ENCODE assay signal across 8 cellular contexts in genomic region chr5:79236970-79237734, GRCh38. TPM values are rescaled to one million over a fixed set of nuclear protein-coding genes. Genes with fewer than 3 reads are reported as not detected.
DNase-seq lines count a peak whose midpoint lies in the region; ATAC-seq, FAIRE-seq and TF ChIP-seq lines count a peak whose summit lies in the region.

No MANE protein-coding gene starts in this region.

- H3K4me2 ChIP-seq in A549, result peak overlapping the region; percentile 67
- H3K4me2 ChIP-seq in trophoblast cell (ENCODE audit: low read length), result peak overlapping the region; percentile 77

- CTCF ChIA-PET in A549 (lab: Yijun Ruan, JAX), result interaction anchor here (0.7 to 2.2 kb wide), 9 partner anchors 10 to 834 kb away, joined by 3 to 14 read pairs (median 3); no protein-coding TSS in a partner anchor
- CTCF ChIA-PET in activated naive CD4-positive, alpha-beta T cell treated with anti-CD3 and anti-CD28 coated beads, Interleukin-2, amount 10 ng/mL, durations not matched to agents 7 days and 5 days (lab: Charles Lee), result interaction anchor here (0.8 to 1.6 kb wide), 4 partner anchors 11 to 846 kb away, joined by 3 read pairs; no protein-coding TSS in a partner anchor

- no peaks in the 10 kb centered on the region for H3K9me3 ChIP-seq in A549
- H3K9me3 ChIP-seq in trophoblast cell (ENCODE audit: insufficient read depth, low read depth, low read length), result no peaks in the 10 kb centered on the region

- WGBS in A549 (ENCODE audit: missing lambda C conversion rate), result 32% methylated on average over 31 of the region's 61 CpGs
- WGBS in trophoblast cell (ENCODE audit: extremely low coverage, insufficient coverage, insufficient read length), result no CpG with 5 or more reads among the region's 61 CpGs

- TF ChIP-seq RAD21 in A549 (conservative IDR thresholded peaks at IDR 0.05 in 1 of 2, IDR thresholded peaks at IDR 0.05 in 1 of 2), result no peak

- no peaks in the 10 kb centered on the region for H3K9me3 Mint-ChIP-seq in activated naive CD4-positive, alpha-beta T cell treated with anti-CD3 and anti-CD28 coated beads, Interleukin-2, amount 10 ng/mL, durations not matched to agents 7 days and 5 days

- H3K27me3 ChIP-seq in trophoblast cell (ENCODE audit: insufficient read depth, low read length), result no peaks in the 10 kb centered on the region

- no peak overlapping the region for H2BK12ac ChIP-seq in trophoblast cell (ENCODE audit: low read length)

- H3K4me1 ChIP-seq in A549, result peaks cover 14% of the 10 kb centered on the region; the same call in 1 of the 3 replicates
- H3K4me1 ChIP-seq in trophoblast cell (ENCODE audit: control insufficient read depth in 1 of 2, insufficient read depth in 2 of 2, low read length in 2 of 2), result no peaks in the 10 kb centered on the region

- H3K4me3 ChIP-seq in A549 (peak overlapping the region; percentile 67), trophoblast cell (ENCODE audit: low read depth, low read length) (peak overlapping the region; percentile 83)

- H3K79me2 ChIP-seq in trophoblast cell (ENCODE audit: control insufficient read depth, insufficient read depth, low read length, poor library complexity), result peaks cover 2% of the 10 kb centered on the region

- H4K12ac ChIP-seq in trophoblast cell (ENCODE audit: low read depth, low read length), result no peak overlapping the region

- ATAC-seq in A549 (peak; percentile 28 to 67), GM18867 (IDR thresholded peaks at IDR 0.05; ENCODE audit: unreplicated experiment) (peak; percentile 16), HG03354 (IDR thresholded peaks at IDR 0.05; ENCODE audit: poor library complexity, severe bottlenecking, unreplicated experiment) (peak; percentile 28), Right ventricle myocardium superior (ENCODE audit: poor library complexity) (peak; percentile 40)

- H3K14ac ChIP-seq in trophoblast cell (ENCODE audit: low read length), result peak overlapping the region; percentile 6

- H3K36me3 Mint-ChIP-seq in activated naive CD4-positive, alpha-beta T cell treated with anti-CD3 and anti-CD28 coated beads, Interleukin-2, amount 10 ng/mL, durations not matched to agents 7 days and 5 days, result peaks cover 2% of the 10 kb centered on the region

- peaks cover 3% of the 10 kb centered on the region for H3K27me3 Mint-ChIP-seq in activated naive CD4-positive, alpha-beta T cell treated with anti-CD3 and anti-CD28 coated beads, Interleukin-2, amount 10 ng/mL, durations not matched to agents 7 days and 5 days

- H4K91ac ChIP-seq in trophoblast cell (ENCODE audit: low read depth, low read length), result peak overlapping the region; percentile 63

- no peak overlapping the region for H2AK5ac ChIP-seq in trophoblast cell (ENCODE audit: low read length)

- TF ChIP-seq CTCF in A549 (IDR thresholded peaks at IDR 0.05), result no peak

- FAIRE-seq in A549 (lab: Jason Lieb, UNC), result no peak

- peak overlapping the region; percentile 87 for H3K27ac Mint-ChIP-seq in activated naive CD4-positive, alpha-beta T cell treated with anti-CD3 and anti-CD28 coated beads, Interleukin-2, amount 10 ng/mL, durations not matched to agents 7 days and 5 days

- no peak overlapping the region for H2BK5ac ChIP-seq in trophoblast cell (ENCODE audit: low read depth, low read length, poor library complexity)

- H3K4me3 Mint-ChIP-seq in activated naive CD4-positive, alpha-beta T cell treated with anti-CD3 and anti-CD28 coated beads, Interleukin-2, amount 10 ng/mL, durations not matched to agents 7 days and 5 days, result peak overlapping the region; percentile 90

- no peak overlapping the region for H2BK120ac ChIP-seq in trophoblast cell (ENCODE audit: insufficient read depth, low read length, poor library complexity)

- TF ChIP-seq POLR2A in A549 (IDR thresholded peaks at IDR 0.05; ENCODE audit: low read length), result no peak

- H3K27ac ChIP-seq in A549 (peak overlapping the region; percentile 73 to 87), trophoblast cell (ENCODE audit: low read depth, low read length) (no peak overlapping the region)

- peaks cover 36% of the 10 kb centered on the region for H3K4me1 Mint-ChIP-seq in activated naive CD4-positive, alpha-beta T cell treated with anti-CD3 and anti-CD28 coated beads, Interleukin-2, amount 10 ng/mL, durations not matched to agents 7 days and 5 days

- intact Hi-C loops in Right ventricle myocardium superior (cut with DNase I), result no loop called here

- no peaks in the 10 kb centered on the region for H3K36me3 ChIP-seq in trophoblast cell (ENCODE audit: control insufficient read depth in 1 of 2, insufficient read depth in 2 of 2, low read length in 2 of 2)

- peak overlapping the region; percentile 85 for H2AFZ ChIP-seq in trophoblast cell (ENCODE audit: insufficient read depth, low read length, poor library complexity)

- peaks cover 5% of the 10 kb centered on the region for H3K79me1 ChIP-seq in trophoblast cell (ENCODE audit: low read length)

- POLR2A ChIA-PET in A549 (lab: Yijun Ruan, JAX), result interaction anchor here (0.6 to 1.6 kb wide), 5 partner anchors 22 to 1170 kb away, joined by 3 to 6 read pairs (median 3); partner anchors contain the start of genes ARSB and HOMER1

- no peak overlapping the region for H3K23ac ChIP-seq in trophoblast cell (ENCODE audit: low read length)

- peak overlapping the region; percentile 64 for H3K9ac ChIP-seq in trophoblast cell (ENCODE audit: low read length)

- TF ChIP-seq EP300 in A549 (IDR thresholded peaks at IDR 0.05), result no peak

- peak; percentile 27 to 43 for DNase-seq in A549 (ENCODE audit: low read depth in 1 of 2, low spot score in 1 of 2)
- peak; percentile 23 for DNase-seq in RKO (ENCODE audit: low spot score)
- peak; percentile 60 for DNase-seq in activated naive CD4-positive, alpha-beta T cell treated with anti-CD3 and anti-CD28 coated beads, Interleukin-2, amount 10 ng/mL, durations not matched to agents 7 days and 5 days
- DNase-seq in Right ventricle myocardium superior, result peak; percentile 50
- DNase-seq in trophoblast cell, result peak; percentile 45 to 78
- no peak for DNase-seq in amniotic stem cell (lab: John Stamatoyannopoulos, UW)

- peak overlapping the region; percentile 62 for H4K8ac ChIP-seq in trophoblast cell (ENCODE audit: low read depth, low read length)

- H3K4ac ChIP-seq in trophoblast cell (ENCODE audit: low read depth, low read length), result no peak overlapping the region

- H3K18ac ChIP-seq in trophoblast cell (ENCODE audit: low read length), result peak overlapping the region; percentile 21

TF ChIP-seq in A549, 52 proteins besides CTCF, POLR2A, EP300 and RAD21:
- TF ChIP-seq ZFP36 (IDR thresholded peaks at IDR 0.05; ENCODE audit: borderline replicate concordance, partially characterized antibody) (no peak), E2F6 (IDR thresholded peaks at IDR 0.05; ENCODE audit: borderline replicate concordance, low read depth) (peak; percentile 31; the same call in 1 of the 2 replicates), ZNF302 (CRISPR knock-in tag; IDR thresholded peaks at IDR 0.05) (no peak), JUNB (IDR thresholded peaks at IDR 0.05) (no peak)

RNA-seq across cellular contexts. Expression of gene JMY, which starts 1.2 kb away (rescaled TPM):
- polyA plus RNA-seq in A549 (2011; rRNA removed), result 5.0 and 5.6 TPM in 2 replicates
- polyA plus RNA-seq in A549 (2012; cell fraction: cytosol; rRNA removed), result 0.74 and 0.93 TPM in 2 replicates
- polyA plus RNA-seq in A549 (2012; cell fraction: nucleus; rRNA removed), result 0.95 and 1.2 TPM in 2 replicates
- polyA plus RNA-seq in A549 (2017; fragmentation: RNase III; extraction: RNeasy Plus Mini Kit Qiagen cat#74134 plus additional on column Dnase treatment), result 2.5 to 4.2 TPM (median 2.9 TPM) in 3 replicates
- polyA minus RNA-seq in A549 (2011; rRNA and poly(A)+ RNA removed), result 3.8 and 3.9 TPM in 2 replicates
- 9.7 TPM for total RNA-seq in Right ventricle myocardium superior
- polyA plus RNA-seq in trophoblast cell (2013), result 3.3 TPM in 2 replicates
